1 cellular context compared by ENCODE assay signal in genomic region chr5:95969646-95970358, GRCh38.
TF ChIP-seq lines count a peak whose summit lies in the region.

No MANE protein-coding gene starts in this region.

TF ChIP-seq in HepG2, 621 proteins besides CTCF, POLR2A, EP300 and RAD21 (continued from another document and continues in another):
- TF ChIP-seq ZNF746 (CRISPR knock-in tag; IDR thresholded peaks at IDR 0.05): no peak
- peak; percentile 55; the same call in 1 of the 2 replicates for TF ChIP-seq FOXJ3 (CRISPR knock-in tag; IDR thresholded peaks at IDR 0.05; ENCODE audit: borderline replicate concordance)
- TF ChIP-seq ZBTB43 (CRISPR knock-in tag; conservative IDR thresholded peaks at IDR 0.05): peak; percentile 99
- TF ChIP-seq ZSCAN20 (CRISPR knock-in tag; IDR thresholded peaks at IDR 0.05; ENCODE audit: borderline replicate concordance): no peak
- peak; percentile 71; the same call in 1 of the 2 replicates for TF ChIP-seq REPIN1 (CRISPR knock-in tag; IDR thresholded peaks at IDR 0.05; ENCODE audit: borderline replicate concordance, low read depth)
- TF ChIP-seq HNF4G (IDR thresholded peaks at IDR 0.05; ENCODE audit: borderline replicate concordance, low read depth, low read length): peak; percentile 56; the same call in 1 of the 2 replicates
- TF ChIP-seq HNF4G (CRISPR knock-in tag; IDR thresholded peaks at IDR 0.05; ENCODE audit: borderline replicate concordance, low read depth): no peak
- TF ChIP-seq CBX2 (IDR thresholded peaks at IDR 0.05; ENCODE audit: low read depth, low read length): no peak
- TF ChIP-seq CBX2 (CRISPR knock-in tag; IDR thresholded peaks at IDR 0.05; ENCODE audit: low read depth): no peak
- TF ChIP-seq ISL2 (CRISPR knock-in tag; IDR thresholded peaks at IDR 0.05): peak; percentile 92
- peak; percentile 69; the same call in 1 of the 2 replicates for TF ChIP-seq SALL1 (CRISPR knock-in tag; IDR thresholded peaks at IDR 0.05)
- no peak for TF ChIP-seq DZIP1 (CRISPR knock-in tag; IDR thresholded peaks at IDR 0.05)
- peak; percentile 32; the same call in 1 of the 2 replicates for TF ChIP-seq MIER2 (CRISPR knock-in tag; IDR thresholded peaks at IDR 0.05)
- peak; percentile 78; the same call in 1 of the 2 replicates for TF ChIP-seq NFIC (IDR thresholded peaks at IDR 0.05; ENCODE audit: low read length)
- 0 out of 2 replicates have a peak, but pooled peaks have one; percentile 16 for TF ChIP-seq HMG20B (CRISPR knock-in tag; conservative IDR thresholded peaks at IDR 0.05)
- peak in 1 of 2 experiments; percentile 33; a peak in 1 of 4 replicates for TF ChIP-seq HMGXB4 (CRISPR knock-in tag; IDR thresholded peaks at IDR 0.05; ENCODE audit: borderline replicate concordance in 1 of 2, low read depth in 1 of 2)
- TF ChIP-seq HDAC1 (CRISPR knock-in tag; IDR thresholded peaks at IDR 0.05): peak; percentile 79
- TF ChIP-seq JUN (CRISPR knock-in tag; IDR thresholded peaks at IDR 0.05): peak; percentile 52; the same call in 1 of the 2 replicates
- peak; percentile 57; the same call in 1 of the 2 replicates for TF ChIP-seq KDM6A (CRISPR knock-in tag; IDR thresholded peaks at IDR 0.05; ENCODE audit: low read depth)
- TF ChIP-seq ISX (CRISPR knock-in tag; conservative IDR thresholded peaks at IDR 0.05): no peak
- TF ChIP-seq HNRNPK (IDR thresholded peaks at IDR 0.05; ENCODE audit: low read depth, low read length, poor library complexity, severe bottlenecking): no peak
- TF ChIP-seq ETV5 (CRISPR knock-in tag; IDR thresholded peaks at IDR 0.05; ENCODE audit: borderline replicate concordance): peak; percentile 44; the same call in 1 of the 2 replicates
- TF ChIP-seq ZNF276 (CRISPR knock-in tag; IDR thresholded peaks at IDR 0.05; ENCODE audit: low read depth): no peak
- TF ChIP-seq SNAPC5 (CRISPR knock-in tag; IDR thresholded peaks at IDR 0.05; ENCODE audit: borderline replicate concordance): no peak
- TF ChIP-seq ZNF329 (CRISPR knock-in tag; IDR thresholded peaks at IDR 0.05; ENCODE audit: low read depth): no peak
- peak; percentile 84 for TF ChIP-seq FOXO1 (CRISPR knock-in tag; IDR thresholded peaks at IDR 0.05)
- no peak for TF ChIP-seq MED8 (CRISPR knock-in tag; IDR thresholded peaks at IDR 0.05; ENCODE audit: insufficient replicate concordance)
- TF ChIP-seq PITX1 (CRISPR knock-in tag; IDR thresholded peaks at IDR 0.05): peak; percentile 79
- peak; percentile 77; the same call in 1 of the 2 replicates for TF ChIP-seq ZMYM4 (CRISPR knock-in tag; IDR thresholded peaks at IDR 0.05)
- no peak for TF ChIP-seq POLR2G (IDR thresholded peaks at IDR 0.05; ENCODE audit: low read depth, low read length)
- no peak for TF ChIP-seq ZNF160 (CRISPR knock-in tag; IDR thresholded peaks at IDR 0.05)
- no peak for TF ChIP-seq ZNF142 (CRISPR knock-in tag; IDR thresholded peaks at IDR 0.05)
- TF ChIP-seq KDM1A (CRISPR knock-in tag; IDR thresholded peaks at IDR 0.05): 0 out of 2 replicates have a peak, but pooled peaks have one; percentile 27
- TF ChIP-seq FOXC1 (CRISPR knock-in tag; IDR thresholded peaks at IDR 0.05; ENCODE audit: borderline replicate concordance): no peak
- TF ChIP-seq ZNF326 (CRISPR knock-in tag; IDR thresholded peaks at IDR 0.05; ENCODE audit: borderline replicate concordance): no peak
- TF ChIP-seq NR2F2 (IDR thresholded peaks at IDR 0.05; ENCODE audit: borderline replicate concordance, low read depth): peak; percentile 32; the same call in 1 of the 2 replicates
- no peak for TF ChIP-seq DMTF1 (CRISPR knock-in tag; IDR thresholded peaks at IDR 0.05)
- TF ChIP-seq FOSL2 (CRISPR knock-in tag; IDR thresholded peaks at IDR 0.05): peak; percentile 76
- TF ChIP-seq HDAC2 (CRISPR knock-in tag; IDR thresholded peaks at IDR 0.05): peak; percentile 88
- TF ChIP-seq ZNF3 (CRISPR knock-in tag; IDR thresholded peaks at IDR 0.05): no peak
- TF ChIP-seq XBP1 (CRISPR knock-in tag; IDR thresholded peaks at IDR 0.05): no peak
- TF ChIP-seq TMF1 (CRISPR knock-in tag; IDR thresholded peaks at IDR 0.05; ENCODE audit: low read depth): no peak
- TF ChIP-seq ZFX (CRISPR knock-in tag; IDR thresholded peaks at IDR 0.05; ENCODE audit: low read depth): 0 out of 2 replicates have a peak, but pooled peaks have one; percentile 16
- peak; percentile 75; the same call in 1 of the 2 replicates for TF ChIP-seq ZKSCAN8 (CRISPR knock-in tag; IDR thresholded peaks at IDR 0.05; ENCODE audit: borderline replicate concordance)
- no peak for TF ChIP-seq ZNF180 (CRISPR knock-in tag; IDR thresholded peaks at IDR 0.05; ENCODE audit: borderline replicate concordance, low read depth)
- TF ChIP-seq ARID3A (IDR thresholded peaks at IDR 0.05; ENCODE audit: low read depth, low read length): no peak; the same call in 1 of the 2 replicates
- no peak for TF ChIP-seq ZNF607 (CRISPR knock-in tag; IDR thresholded peaks at IDR 0.05; ENCODE audit: borderline replicate concordance)
- TF ChIP-seq MYC (CRISPR knock-in tag; IDR thresholded peaks at IDR 0.05; ENCODE audit: borderline replicate concordance): no peak
- no peak for TF ChIP-seq ARNTL (CRISPR knock-in tag; IDR thresholded peaks at IDR 0.05)
- peak; percentile 76; the same call in 1 of the 2 replicates for TF ChIP-seq DPF2 (CRISPR knock-in tag; IDR thresholded peaks at IDR 0.05; ENCODE audit: borderline replicate concordance, low read depth)
